ENCODE assay signal across 26 cellular contexts in genomic region chr15:85974742-85975141, GRCh38.
"Had no signal": no experiment of that assay in that cellular context is flagged by ENCODE, and none has a peak within 500 bp of the region (broad histone marks: within the 10 kb centered on the region; RNA-seq: fewer than 3 reads in every experiment).

No MANE protein-coding gene starts in this region.

- H3K4me3 Mint-ChIP-seq: activated B cell treated with CpG ODN at 0.5 μM for 24 hours; activated CD4-positive, alpha-beta memory T cell treated with anti-CD3 and anti-CD28 coated beads, Interleukin-2, amount 10 ng/mL, durations not matched to agents 7 days and 5 days; activated CD4-positive, alpha-beta T cell treated with anti-CD3 and anti-CD28 coated beads, Interleukin-2, amount 10 ng/mL, durations not matched to agents 7 days and 5 days; activated naive CD4-positive, alpha-beta T cell treated with anti-CD3 and anti-CD28 coated beads for 36 hours; activated naive CD8-positive, alpha-beta T cell; activated T-helper 17 cell treated with anti-CD3 and anti-CD28 coated beads, Interleukin-2, amount 50 U/mL, for 72 hours; T-cell had no signal

- H3K36me3 Mint-ChIP-seq: activated naive CD8-positive, alpha-beta T cell; T-cell had no signal

- H3K36me3 ChIP-seq: breast epithelium had no signal

- DNase-seq: activated B cell treated with CpG ODN at 0.5 μM for 24 hours; activated CD4-positive, alpha-beta memory T cell treated with anti-CD3 and anti-CD28 coated beads, Interleukin-2, amount 10 ng/mL, durations not matched to agents 7 days and 5 days; activated CD4-positive, alpha-beta T cell treated with anti-CD3 and anti-CD28 coated beads for 1 hour; activated CD4-positive, alpha-beta T cell treated with anti-CD3 and anti-CD28 coated beads, Interleukin-2, amount 10 ng/mL, durations not matched to agents 7 days and 5 days; activated gamma-delta T cell; activated naive CD4-positive, alpha-beta T cell treated with anti-CD3 and anti-CD28 coated beads for 36 hours; activated T-cell treated with anti-CD3 and anti-CD28 coated beads for 4 hours; activated T-cell treated with anti-CD3 and anti-CD28 coated beads, Interleukin-2, amount 50 U/mL, for 48 hours; Karpas-422; MM.1S; NCI-H1105; NCI-H1436; NCI-H1694 treated with DMSO at 0.1 percent for 48 hours; NCI-H2029 treated with DMSO at 0.1 percent for 48 hours; NCI-H345; NCI-H510A; NCI-H526 treated with DMSO at 0.1 percent for 48 hours; PC-3; SHP77; T-cell; T-helper 2 cell; T1000 had no signal

- H3K4me3 ChIP-seq: breast epithelium, K562 had no signal

- H3K9me3 Mint-ChIP-seq: activated CD4-positive, alpha-beta T cell treated with anti-CD3 and anti-CD28 coated beads, Interleukin-2, amount 10 ng/mL, durations not matched to agents 7 days and 5 days had no signal

- H3K4me1 Mint-ChIP-seq: activated B cell treated with CpG ODN at 0.5 μM for 24 hours; activated CD4-positive, alpha-beta memory T cell treated with anti-CD3 and anti-CD28 coated beads, Interleukin-2, amount 10 ng/mL, durations not matched to agents 7 days and 5 days; activated CD4-positive, alpha-beta T cell treated with anti-CD3 and anti-CD28 coated beads, Interleukin-2, amount 10 ng/mL, durations not matched to agents 7 days and 5 days; T-cell had no signal

- H3K27ac ChIP-seq: breast epithelium had no signal

- H3K27me3 Mint-ChIP-seq: activated CD4-positive, alpha-beta T cell treated with anti-CD3 and anti-CD28 coated beads, Interleukin-2, amount 10 ng/mL, durations not matched to agents 7 days and 5 days had no signal

- H3K4me1 ChIP-seq: breast epithelium had no signal

- H3K27ac Mint-ChIP-seq: activated B cell treated with CpG ODN at 0.5 μM for 24 hours; activated CD4-positive, alpha-beta memory T cell treated with anti-CD3 and anti-CD28 coated beads, Interleukin-2, amount 10 ng/mL, durations not matched to agents 7 days and 5 days; activated CD4-positive, alpha-beta T cell treated with anti-CD3 and anti-CD28 coated beads, Interleukin-2, amount 10 ng/mL, durations not matched to agents 7 days and 5 days; activated naive CD4-positive, alpha-beta T cell treated with anti-CD3 and anti-CD28 coated beads for 36 hours; activated naive CD8-positive, alpha-beta T cell; activated T-helper 17 cell treated with anti-CD3 and anti-CD28 coated beads, Interleukin-2, amount 50 U/mL, for 72 hours; T-cell had no signal

- ATAC-seq: activated T-helper 17 cell treated with anti-CD3 and anti-CD28 coated beads, Interleukin-2, amount 50 U/mL, for 72 hours; K562; PC-3; T-cell had no signal
